34 cellular contexts compared by ENCODE assay signal in genomic region chr1:50847303-50847702, GRCh38.
"Had no signal": no experiment of that assay in that cellular context is flagged by ENCODE, and none has a peak within 500 bp of the region (broad histone marks: within the 10 kb centered on the region; RNA-seq: fewer than 3 reads in every experiment).

No MANE protein-coding gene starts in this region.

- H3K27me3 ChIP-seq: MG63 had no signal

- H3K4me3 ChIP-seq: MG63 had no signal

- DNase-seq: Karpas-422, Kasumi-1, KG1, MG63, MM.1S, MV-4-11, NCI-H1048, NCI-H1092, NCI-H1092 treated with DMSO at 0.1 percent for 48 hours, NCI-H1105, NCI-H1105 treated with DMSO at 0.1 percent for 48 hours, NCI-H1417, NCI-H1417 treated with DMSO at 0.1 percent for 48 hours, NCI-H1436, NCI-H1436 treated with DMSO at 0.1 percent for 48 hours, NCI-H146, NCI-H1694 treated with DMSO at 0.1 percent for 48 hours, NCI-H187, NCI-H187 treated with DMSO at 0.1 percent for 48 hours, NCI-H1930, NCI-H2029, NCI-H2029 treated with DMSO at 0.1 percent for 48 hours, NCI-H2081, NCI-H2081 treated with DMSO at 0.1 percent for 48 hours, NCI-H2107, NCI-H2227 treated with DMSO at 0.1 percent for 48 hours, NCI-H226, NCI-H345, NCI-H446, NCI-H446 treated with DMSO at 0.1 percent for 48 hours, NCI-H510A, NCI-H510A treated with DMSO at 0.1 percent for 48 hours, NCI-H524 had no signal

- H3K9ac ChIP-seq: KMS-11 had no signal

- H3K27ac ChIP-seq: KMS-11 had no signal

- H3K4me2 ChIP-seq: KMS-11 had no signal
